Comparison of ENCODE assay signal across 20 cellular contexts in genomic region chr3:36227982-36228381, GRCh38.
DNase-seq lines count a peak whose midpoint lies in the region; ATAC-seq lines count a peak whose summit lies in the region.
"Had no signal": no experiment of that assay in that cellular context is flagged by ENCODE, and none has a peak within 500 bp of the region (broad histone marks: within the 10 kb centered on the region; RNA-seq: fewer than 3 reads in every experiment).

No MANE protein-coding gene starts in this region.

- ATAC-seq in GM19455 (IDR thresholded peaks at IDR 0.05; ENCODE audit: unreplicated experiment) (no peak), GM21786 (IDR thresholded peaks at IDR 0.05; ENCODE audit: unreplicated experiment) (no peak)
- ATAC-seq: GM12878 had no signal

- DNase-seq in D341Med (ENCODE audit: low spot score) (peak; percentile 29), NCI-H1092 treated with DMSO at 0.1 percent for 48 hours (lab: John Stamatoyannopoulos, UW) (peak; percentile 30), NCI-H82 (lab: John Stamatoyannopoulos, UW) (peak; percentile 67), islet precursor cell (peak; percentile 53), cerebellum (ENCODE audit: low spot score) (no peak)
- no peak for DNase-seq in central memory CD4-positive, alpha-beta T cell
- DNase-seq: DMS53; esophagus squamous epithelium; HCEC 1CT; NCI-H1048; NCI-H2227 treated with DMSO at 0.1 percent for 48 hours; nephron progenitor cell; posterior cingulate gyrus; RPMI8226; stimulated activated CD4-positive, alpha-beta T cell treated with anti-CD3 and anti-CD28 coated beads, Interleukin-2, amount 100 ng/mL, for 24 hours; stimulated activated naive CD4-positive, alpha-beta T cell treated with Interleukin-2 at 50 U/mL for 16 hours; thyroid gland had no signal

Comparison
In these comparisons a context has a peak if more than half of its experiments do, and no peak if none do; other contexts are left out.
1. DNase-seq: peak in D341Med (single experiment), NCI-H1092 treated with DMSO at 0.1 percent for 48 hours (single experiment), NCI-H82 (single experiment) and islet precursor cell (single experiment); none in central memory CD4-positive, alpha-beta T cell (single experiment) and cerebellum (single experiment).